11 cellular contexts compared by ENCODE assay signal in genomic region chr22:37549704-37550059, GRCh38. TPM values are rescaled to one million over a fixed set of nuclear protein-coding genes. Genes with fewer than 3 reads are reported as not detected.
DNase-seq lines count a peak whose midpoint lies in the region; ATAC-seq and TF ChIP-seq lines count a peak whose summit lies in the region.
"Had no signal": no experiment of that assay in that cellular context is flagged by ENCODE, and none has a peak within 500 bp of the region (broad histone marks: within the 10 kb centered on the region; RNA-seq: fewer than 3 reads in every experiment).

No MANE protein-coding gene starts in this region.

- DNase-seq in GM03348 (ENCODE audit: low spot score): peak; percentile 78
- DNase-seq in adrenal gland: peak; percentile 79 to 89 (median 87)
- DNase-seq in left ventricle myocardium superior: peak; percentile 55
- DNase-seq in prostate gland (ENCODE audit: low spot score): peak; percentile 33
- no peak for DNase-seq in NCI-H446 (lab: John Stamatoyannopoulos, UW)
- DNase-seq in effector CD4-positive, alpha-beta T cell: no peak
- DNase-seq in stimulated activated naive B cell treated with anti-CD40 and anti-IgM and Interleukin-4, amounts not matched to agents 10 μg/mL and 1 μg/mL and 100 μg/mL, for 72 hours: no peak
- DNase-seq: activated T-cell treated with anti-CD3 and anti-CD28 coated beads, Interleukin-2, amount 50 U/mL, for 24 hours had no signal

- TF ChIP-seq CTCF in adrenal gland (IDR thresholded peaks at IDR 0.05) (peak in 5 of 6 experiments; percentile 26 to 61 (median 51)), prostate gland (IDR thresholded peaks at IDR 0.05) (peak in 2 of 4 experiments; percentile 31 to 33)

- H3K27me3 ChIP-seq in adrenal gland (no peaks in the 10 kb centered on the region), prostate gland (replicated peaks; ENCODE audit: insufficient read depth) (no peaks in the 10 kb centered on the region)
- H3K27me3 ChIP-seq: SJSA1 had no signal

- peak overlapping the region in 2 of 5 donors; percentile 54 to 74 for H3K27ac ChIP-seq in adrenal gland
- H3K27ac ChIP-seq in prostate gland: peak overlapping the region in 1 of 2 donors; percentile 6
- H3K27ac ChIP-seq: SJSA1 had no signal

- WGBS in adrenal gland, 4 donors: 20 to 29% (median 26%) methylated on average over 3 to 5 of the region's 5 CpGs
- 24% methylated on average over 5 of the region's 5 CpGs for WGBS in prostate gland

- H3K36me3 Mint-ChIP-seq in stimulated activated naive B cell treated with anti-CD40 and anti-IgM and Interleukin-4, amounts not matched to agents 10 μg/mL and 1 μg/mL and 100 μg/mL, for 72 hours: no peaks in the 10 kb centered on the region

- H3K9me3 ChIP-seq in adrenal gland (replicated peaks in 1 of 3) (no peaks in the 10 kb centered on the region), prostate gland (no peaks in the 10 kb centered on the region)
- H3K9me3 ChIP-seq: SJSA1 had no signal

- H3K27ac Mint-ChIP-seq in stimulated activated naive B cell treated with anti-CD40 and anti-IgM and Interleukin-4, amounts not matched to agents 10 μg/mL and 1 μg/mL and 100 μg/mL, for 72 hours: no peak overlapping the region
- H3K27ac Mint-ChIP-seq: activated T-cell treated with anti-CD3 and anti-CD28 coated beads, Interleukin-2, amount 50 U/mL, for 24 hours had no signal

- H3K4me3 ChIP-seq in adrenal gland (no peak overlapping the region), prostate gland (no peak overlapping the region)
- H3K4me3 ChIP-seq: SJSA1 had no signal

- H3K9me3 Mint-ChIP-seq in stimulated activated naive B cell treated with anti-CD40 and anti-IgM and Interleukin-4, amounts not matched to agents 10 μg/mL and 1 μg/mL and 100 μg/mL, for 72 hours: no peaks in the 10 kb centered on the region
- H3K9me3 Mint-ChIP-seq: activated T-cell treated with anti-CD3 and anti-CD28 coated beads, Interleukin-2, amount 50 U/mL, for 24 hours; IgD-negative memory B cell had no signal

- H3K4me1 Mint-ChIP-seq in stimulated activated naive B cell treated with anti-CD40 and anti-IgM and Interleukin-4, amounts not matched to agents 10 μg/mL and 1 μg/mL and 100 μg/mL, for 72 hours: peaks cover 7 to 16% of the 10 kb centered on the region in 2 donors

- TF ChIP-seq POLR2A in adrenal gland (IDR thresholded peaks at IDR 0.05) (no peak), prostate gland (IDR thresholded peaks at IDR 0.05) (no peak)

- H3K27me3 Mint-ChIP-seq in stimulated activated naive B cell treated with anti-CD40 and anti-IgM and Interleukin-4, amounts not matched to agents 10 μg/mL and 1 μg/mL and 100 μg/mL, for 72 hours: peaks cover 31 to 45% of the 10 kb centered on the region in 2 donors

- H3K36me3 ChIP-seq in adrenal gland (replicated peaks in 1 of 2): no peaks in the 10 kb centered on the region
- no peaks in the 10 kb centered on the region for H3K36me3 ChIP-seq in prostate gland
- H3K36me3 ChIP-seq: SJSA1 had no signal

- peaks cover 37 to 62% of the 10 kb centered on the region in 2 donors for H3K4me1 ChIP-seq in adrenal gland (replicated peaks in 1 of 2)
- peaks cover 7% of the 10 kb centered on the region for H3K4me1 ChIP-seq in prostate gland (replicated peaks)

- H3K4me3 Mint-ChIP-seq in stimulated activated naive B cell treated with anti-CD40 and anti-IgM and Interleukin-4, amounts not matched to agents 10 μg/mL and 1 μg/mL and 100 μg/mL, for 72 hours: no peak overlapping the region
- H3K4me3 Mint-ChIP-seq: activated T-cell treated with anti-CD3 and anti-CD28 coated beads, Interleukin-2, amount 50 U/mL, for 24 hours; IgD-negative memory B cell had no signal

- no peak for ATAC-seq in left ventricle myocardium superior
- ATAC-seq in activated CD4-positive, CD25-positive, alpha-beta regulatory T cell treated with anti-CD3 and anti-CD28 coated beads, Interleukin-2, amount 50 U/mL, for 24 hours: no peak
- ATAC-seq in stimulated activated naive B cell treated with anti-CD40 and anti-IgM and Interleukin-4, amounts not matched to agents 10 μg/mL and 1 μg/mL and 100 μg/mL, for 72 hours (replicated peaks): no peak

- intact Hi-C loops in adrenal gland (cut with DNase I): loop anchor here in 1 of 2 donors (5.0 kb wide), 1 partner anchor 43 kb away; no protein-coding TSS in a partner anchor
- intact Hi-C loops in left ventricle myocardium superior (cut with micrococcal nuclease): no loop called here
- intact Hi-C loops in prostate gland (cut with DNase I): no loop called here

RNA-seq across cellular contexts. Expression of gene CDC42EP1, which starts 10.6 kb away (rescaled TPM):
- total RNA-seq in adrenal gland (100 to 1,000 TPM in 5 of 8 donors, 10 to 100 TPM in 3; 74.4 to 159 (median 125) TPM), left ventricle myocardium superior (14.6 TPM), prostate gland (10 to 100 TPM; 28.6 to 97.0 TPM)
- polyA plus RNA-seq in adrenal gland: 10 to 100 TPM; 19.7 to 65.1 (median 39.5) TPM

RNA-seq across cellular contexts. Expression of gene LGALS2, which starts 30.2 kb away (rescaled TPM):
- total RNA-seq in adrenal gland (under 1 TPM in 1 of 8 donors, not detected in 7; 0.42 TPM), left ventricle myocardium superior (not detected), prostate gland (not detected)
- 1 to 10 TPM in 1 of 3 donors, under 1 TPM in 2; 0.42 to 1.4 (median 0.47) TPM for polyA plus RNA-seq in adrenal gland
- total RNA-seq: SJSA1 had no signal

RNA-seq across cellular contexts. Expression of gene CARD10, which starts 30.5 kb away (rescaled TPM):
- total RNA-seq in adrenal gland: 10 to 100 TPM; 14.0 to 34.2 (median 20.9) TPM
- polyA plus RNA-seq in adrenal gland: 10 to 100 TPM in 2 of 3 donors, 1 to 10 TPM in 1; 4.7 to 24.4 (median 17.4) TPM
- total RNA-seq in left ventricle myocardium superior: 10.0 TPM
- total RNA-seq in prostate gland: 10 to 100 TPM; 14.2 to 70.7 TPM
- polyA plus RNA-seq: IgD-negative memory B cell had no signal

RNA-seq across cellular contexts. Expression of gene GGA1, which starts 59.0 kb away (rescaled TPM):
- total RNA-seq in adrenal gland (10 to 100 TPM; 30.6 to 93.3 (median 65.6) TPM), left ventricle myocardium superior (28.5 TPM), prostate gland (100 to 1,000 TPM in 1 of 2 donors, 10 to 100 TPM in 1; 43.9 to 146 TPM)
- 100 to 1,000 TPM in 2 of 3 donors, 10 to 100 TPM in 1; 42.4 to 160 (median 107) TPM for polyA plus RNA-seq in adrenal gland

Comparison
In these comparisons a context has a peak if more than half of its experiments do, and no peak if none do; other contexts are left out.
1. DNase-seq: peak in GM03348 (single experiment), adrenal gland (7 of 7), left ventricle myocardium superior (single experiment) and prostate gland (single experiment); none in NCI-H446 (0 of 2), effector CD4-positive, alpha-beta T cell (single experiment) and stimulated activated naive B cell treated with anti-CD40 and anti-IgM and Interleukin-4, amounts not matched to agents 10 μg/mL and 1 μg/mL and 100 μg/mL, for 72 hours (single experiment).